Comparison of ENCODE assay signal across 19 cellular contexts in the genomic region with DNA sequence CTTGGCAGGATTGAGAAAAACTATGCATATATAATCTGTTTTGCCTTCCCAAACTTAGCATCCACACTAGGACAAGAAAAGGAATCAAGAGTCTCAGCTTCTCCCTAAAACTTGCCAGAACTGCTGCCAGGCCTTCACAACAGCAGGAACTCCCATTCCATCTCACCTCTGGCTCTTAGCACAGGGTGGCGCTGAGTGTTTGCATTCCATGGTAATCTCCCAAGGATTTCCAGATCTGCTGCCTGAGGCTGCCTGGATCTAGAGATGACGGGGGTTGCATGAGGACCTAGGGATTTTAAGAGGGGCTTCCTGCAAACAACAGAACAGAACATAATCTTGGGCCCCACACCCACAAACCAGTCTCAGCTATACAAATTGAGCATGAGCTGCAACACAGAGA.
"Had no signal": no experiment of that assay in that cellular context is flagged by ENCODE, and none has a peak within 500 bp of the region (broad histone marks: within the 10 kb centered on the region; RNA-seq: fewer than 3 reads in every experiment).

No MANE protein-coding gene starts in this region.

- H3K27me3 ChIP-seq: tibial artery had no signal

- H3K27ac ChIP-seq: tibial artery had no signal

- H3K27ac Mint-ChIP-seq: activated naive CD8-positive, alpha-beta T cell treated with anti-CD3 and anti-CD28 coated beads, Interleukin-2, amount 10 ng/mL, durations not matched to agents 7 days and 5 days; activated T-helper 1 cell treated with anti-CD3 and anti-CD28 coated beads, Interleukin-12 subunit alpha, Interleukin-12 subunit beta, Interleukin-2, Interleukin-4 antibody, amounts not matched to agents 30 ng/mL and 10 ng/mL and 1 ng/mL, durations not matched to agents 14 hours and 24 hours and 36 hours; brain; memory B cell; natural killer cell; stimulated activated memory B cell treated with anti-CD40 and anti-IgM and Interleukin-4, amounts not matched to agents 10 μg/mL and 1 μg/mL and 100 μg/mL, for 72 hours; T-helper 17 cell had no signal

- DNase-seq: activated CD4-positive, alpha-beta T cell treated with anti-CD3 and anti-CD28 coated beads, Interleukin-2, amount 50 U/mL, for 1 hour; activated CD8-positive, alpha-beta memory T cell treated with anti-CD3 and anti-CD28 coated beads for 24 hours; activated naive CD4-positive, alpha-beta T cell; activated naive CD8-positive, alpha-beta T cell treated with anti-CD3 and anti-CD28 coated beads, Interleukin-2, amount 10 ng/mL, durations not matched to agents 7 days and 5 days; cortex of kidney; effector CD4-positive, alpha-beta T cell; foreskin melanocyte; natural killer cell; stimulated activated CD4-positive, alpha-beta T cell treated with anti-CD3 and anti-CD28 coated beads, Interleukin-2, amount 100 ng/mL, for 48 hours; T-helper 17 cell; tibial artery had no signal

- H3K36me3 Mint-ChIP-seq: activated naive CD8-positive, alpha-beta T cell treated with anti-CD3 and anti-CD28 coated beads, Interleukin-2, amount 10 ng/mL, durations not matched to agents 7 days and 5 days; brain; memory B cell; natural killer cell; stimulated activated memory B cell treated with anti-CD40 and anti-IgM and Interleukin-4, amounts not matched to agents 10 μg/mL and 1 μg/mL and 100 μg/mL, for 72 hours had no signal

- ATAC-seq: activated CD4-positive, CD25-positive, alpha-beta regulatory T cell treated with anti-CD3 and anti-CD28 coated beads, Interleukin-2, amount 50 U/mL, for 24 hours; natural killer cell; stimulated activated memory B cell treated with anti-CD40 and anti-IgM and Interleukin-4, amounts not matched to agents 10 μg/mL and 1 μg/mL and 100 μg/mL, for 72 hours; T-helper 17 cell had no signal

- H3K27me3 Mint-ChIP-seq: activated naive CD8-positive, alpha-beta T cell treated with anti-CD3 and anti-CD28 coated beads, Interleukin-2, amount 10 ng/mL, durations not matched to agents 7 days and 5 days; memory B cell; stimulated activated memory B cell treated with anti-CD40 and anti-IgM and Interleukin-4, amounts not matched to agents 10 μg/mL and 1 μg/mL and 100 μg/mL, for 72 hours; T-helper 17 cell had no signal

- FAIRE-seq: endothelial cell of umbilical vein, keratinocyte, TTC549 had no signal

- H3K4me1 Mint-ChIP-seq: activated naive CD8-positive, alpha-beta T cell treated with anti-CD3 and anti-CD28 coated beads, Interleukin-2, amount 10 ng/mL, durations not matched to agents 7 days and 5 days; brain; memory B cell; natural killer cell; stimulated activated memory B cell treated with anti-CD40 and anti-IgM and Interleukin-4, amounts not matched to agents 10 μg/mL and 1 μg/mL and 100 μg/mL, for 72 hours; T-helper 17 cell had no signal

- H3K4me3 ChIP-seq: tibial artery had no signal

- H3K9me3 Mint-ChIP-seq: activated naive CD8-positive, alpha-beta T cell treated with anti-CD3 and anti-CD28 coated beads, Interleukin-2, amount 10 ng/mL, durations not matched to agents 7 days and 5 days; activated T-helper 1 cell treated with anti-CD3 and anti-CD28 coated beads, Interleukin-12 subunit alpha, Interleukin-12 subunit beta, Interleukin-2, Interleukin-4 antibody, amounts not matched to agents 30 ng/mL and 10 ng/mL and 1 ng/mL, durations not matched to agents 14 hours and 24 hours and 36 hours had no signal

- H3K4me3 Mint-ChIP-seq: activated naive CD8-positive, alpha-beta T cell treated with anti-CD3 and anti-CD28 coated beads, Interleukin-2, amount 10 ng/mL, durations not matched to agents 7 days and 5 days; activated T-helper 1 cell treated with anti-CD3 and anti-CD28 coated beads, Interleukin-12 subunit alpha, Interleukin-12 subunit beta, Interleukin-2, Interleukin-4 antibody, amounts not matched to agents 30 ng/mL and 10 ng/mL and 1 ng/mL, durations not matched to agents 14 hours and 24 hours and 36 hours; brain; memory B cell; natural killer cell; stimulated activated memory B cell treated with anti-CD40 and anti-IgM and Interleukin-4, amounts not matched to agents 10 μg/mL and 1 μg/mL and 100 μg/mL, for 72 hours; T-helper 17 cell had no signal

- H3K36me3 ChIP-seq: tibial artery had no signal

- H3K4me1 ChIP-seq: tibial artery had no signal
